17 cellular contexts compared by ENCODE assay signal in the genomic region with DNA sequence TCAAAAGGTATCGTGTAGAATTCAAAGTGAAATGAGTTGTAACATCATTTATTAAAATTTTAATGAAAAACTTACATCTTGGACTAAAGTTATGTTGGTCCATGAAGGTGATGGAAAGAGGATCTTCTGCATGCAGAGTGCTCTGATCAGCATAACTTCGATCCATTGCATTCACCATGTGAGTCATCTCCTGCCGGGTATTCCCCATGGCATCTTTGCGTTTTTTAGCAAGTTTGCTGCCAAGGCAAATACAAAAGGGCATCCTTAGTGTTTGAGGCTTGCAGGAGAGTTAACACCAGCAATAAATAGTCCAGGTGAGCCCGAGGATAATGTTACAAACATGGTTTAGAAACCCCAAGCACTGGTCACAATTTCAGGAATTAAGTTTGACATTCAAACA.
DNase-seq lines count a peak whose midpoint lies in the region; ATAC-seq and TF ChIP-seq lines count a peak whose summit lies in the region.
"Had no signal": no experiment of that assay in that cellular context is flagged by ENCODE, and none has a peak within 500 bp of the region (broad histone marks: within the 10 kb centered on the region; RNA-seq: fewer than 3 reads in every experiment).

No MANE protein-coding gene starts in this region.

- H3K9me3 Mint-ChIP-seq in type B pancreatic cell: no peaks in the 10 kb centered on the region
- H3K9me3 Mint-ChIP-seq: activated CD4-positive, alpha-beta memory T cell treated with anti-CD3 and anti-CD28 coated beads, Interleukin-2, amount 10 ng/mL, durations not matched to agents 7 days and 5 days; activated naive CD4-positive, alpha-beta T cell treated with anti-CD3 and anti-CD28 coated beads, Interleukin-2, amount 50 U/mL, for 72 hours; activated T-cell treated with anti-CD3 and anti-CD28 coated beads, Interleukin-2, amount 50 U/mL, for 24 hours had no signal

- H3K4me1 Mint-ChIP-seq in type B pancreatic cell (ENCODE audit: unreplicated experiment): no peaks in the 10 kb centered on the region
- H3K4me1 Mint-ChIP-seq: activated CD4-positive, alpha-beta memory T cell treated with anti-CD3 and anti-CD28 coated beads, Interleukin-2, amount 10 ng/mL, durations not matched to agents 7 days and 5 days had no signal

- no peaks in the 10 kb centered on the region for H3K36me3 ChIP-seq in MG63

- H3K27me3 Mint-ChIP-seq in type B pancreatic cell: no peaks in the 10 kb centered on the region
- H3K27me3 Mint-ChIP-seq: activated CD4-positive, alpha-beta memory T cell treated with anti-CD3 and anti-CD28 coated beads, Interleukin-2, amount 10 ng/mL, durations not matched to agents 7 days and 5 days; activated T-cell treated with anti-CD3 and anti-CD28 coated beads, Interleukin-2, amount 50 U/mL, for 24 hours had no signal

- TF ChIP-seq CTCF in choroid plexus epithelial cell (conservative IDR thresholded peaks at IDR 0.05; ENCODE audit: low read depth, low read length) (no peak), type B pancreatic cell (conservative IDR thresholded peaks at IDR 0.05) (no peak)

- H3K4me3 Mint-ChIP-seq in type B pancreatic cell: no peak overlapping the region
- H3K4me3 Mint-ChIP-seq: activated CD4-positive, alpha-beta memory T cell treated with anti-CD3 and anti-CD28 coated beads, Interleukin-2, amount 10 ng/mL, durations not matched to agents 7 days and 5 days; activated T-cell treated with anti-CD3 and anti-CD28 coated beads, Interleukin-2, amount 50 U/mL, for 24 hours had no signal

- no peak for ATAC-seq in HG02623 (IDR thresholded peaks at IDR 0.05; ENCODE audit: unreplicated experiment)

- H3K4me3 ChIP-seq in MG63: no peak overlapping the region
- no peak overlapping the region for H3K4me3 ChIP-seq in choroid plexus epithelial cell (ENCODE audit: low read depth, low read length)
- H3K4me3 ChIP-seq: PC-9, SJSA1 had no signal

- H3K9me3 ChIP-seq in MG63: no peaks in the 10 kb centered on the region
- H3K9me3 ChIP-seq: SJSA1 had no signal

- DNase-seq in HK-2 (ENCODE audit: unreplicated experiment) (peak; percentile 3), MG63 (peak; percentile 11), choroid plexus epithelial cell (ENCODE audit: low read depth) (peak; percentile 39), lung microvascular endothelial cell (ENCODE audit: low read depth in 2 of 2) (peak; percentile 10 to 39), type B pancreatic cell (ENCODE audit: extremely low spot score, unreplicated experiment) (no peak)
- no peak for DNase-seq in activated naive CD4-positive, alpha-beta T cell treated with anti-CD3 and anti-CD28 coated beads, Interleukin-2, amount 50 U/mL, for 16 hours
- DNase-seq: activated CD4-positive, alpha-beta memory T cell treated with anti-CD3 and anti-CD28 coated beads, Interleukin-2, amount 10 ng/mL, durations not matched to agents 7 days and 5 days; activated T-cell treated with anti-CD3 and anti-CD28 coated beads, Interleukin-2, amount 50 U/mL, for 24 hours; NCI-H146; NCI-H2171 treated with DMSO at 0.1 percent for 48 hours; NCI-H774; occipital lobe; PC-9; T-helper 2 cell had no signal

- H3K27me3 ChIP-seq in MG63: no peaks in the 10 kb centered on the region

- H3K36me3 Mint-ChIP-seq in type B pancreatic cell: peaks cover 6% of the 10 kb centered on the region
- H3K36me3 Mint-ChIP-seq: activated naive CD4-positive, alpha-beta T cell treated with anti-CD3 and anti-CD28 coated beads, Interleukin-2, amount 50 U/mL, for 72 hours had no signal

- no peak overlapping the region for H3K27ac Mint-ChIP-seq in type B pancreatic cell
- H3K27ac Mint-ChIP-seq: activated CD4-positive, alpha-beta memory T cell treated with anti-CD3 and anti-CD28 coated beads, Interleukin-2, amount 10 ng/mL, durations not matched to agents 7 days and 5 days; activated naive CD4-positive, alpha-beta T cell treated with anti-CD3 and anti-CD28 coated beads, Interleukin-2, amount 50 U/mL, for 72 hours; activated T-cell treated with anti-CD3 and anti-CD28 coated beads, Interleukin-2, amount 50 U/mL, for 24 hours had no signal

Comparison
In these comparisons a context has a peak if more than half of its experiments do, and no peak if none do; other contexts are left out.
1. DNase-seq: peak in HK-2 (single experiment), MG63 (single experiment), choroid plexus epithelial cell (single experiment) and lung microvascular endothelial cell (2 of 2); none in type B pancreatic cell (single experiment) and activated naive CD4-positive, alpha-beta T cell treated with anti-CD3 and anti-CD28 coated beads, Interleukin-2, amount 50 U/mL, for 16 hours (single experiment).